ENCODE assay signal across 26 cellular contexts in genomic region chr16:86446279-86446678, GRCh38.
"Had no signal": no experiment of that assay in that cellular context is flagged by ENCODE, and none has a peak within 500 bp of the region (broad histone marks: within the 10 kb centered on the region; RNA-seq: fewer than 3 reads in every experiment).

No MANE protein-coding gene starts in this region.

- H3K27me3 ChIP-seq: testis, thyroid gland, transverse colon, upper lobe of left lung, uterus, vagina had no signal

- H3K9me3 ChIP-seq: suprapubic skin, testis, thoracic aorta, thyroid gland, transverse colon, upper lobe of right lung, uterus, vagina had no signal

- H3K36me3 ChIP-seq: stomach, suprapubic skin, thoracic aorta, thyroid gland, tibial artery, tibial nerve, transverse colon, upper lobe of left lung, upper lobe of right lung, uterus, vagina had no signal

- ATAC-seq: stimulated activated effector memory CD8-positive, alpha-beta T cell treated with anti-CD3 and anti-CD28 coated beads, Interleukin-12 subunit alpha, Interleukin-12 subunit beta, amount 100 ng/mL, for 72 hours; stimulated activated memory B cell treated with anti-CD40 and anti-IgM and Interleukin-4, amounts not matched to agents 10 μg/mL and 1 μg/mL and 100 μg/mL, for 72 hours; stimulated activated naive B cell treated with anti-CD40 and anti-IgM and Interleukin-4, amounts not matched to agents 10 μg/mL and 1 μg/mL and 100 μg/mL, for 72 hours; stimulated activated naive CD8-positive, alpha-beta T cell treated with anti-CD3 and anti-CD28 coated beads, Interleukin-15, amount 100 ng/mL, for 72 hours; stimulated activated naive CD8-positive, alpha-beta T cell treated with anti-CD3 and anti-CD28 coated beads, Interleukin-15, Interleukin-2, amounts not matched to agents 100 U/mL and 50 U/mL, for 24 hours; upper lobe of right lung had no signal

- H3K4me3 ChIP-seq: stomach, suprapubic skin, testis, thoracic aorta, thyroid gland, tibial artery, tibial nerve, transverse colon, upper lobe of left lung, upper lobe of right lung, uterus, vagina had no signal

- DNase-seq: stimulated activated CD4-positive, alpha-beta T cell treated with anti-CD3 and anti-CD28 coated beads, Interleukin-2, amount 100 ng/mL, for 48 hours; stimulated activated CD4-positive, alpha-beta T cell treated with anti-CD3 and anti-CD28 coated beads, Interleukin-4, amount 100 ng/mL, for 1 hour; stimulated activated CD4-positive, alpha-beta T cell treated with anti-CD3 and anti-CD28 coated beads, Interleukin-4, amount 100 ng/mL, for 24 hours; stimulated activated CD4-positive, alpha-beta T cell treated with anti-CD3 and anti-CD28 coated beads, Interleukin-4, amount 100 ng/mL, for 4 hours; stimulated activated CD8-positive, alpha-beta memory T cell treated with anti-CD3 and anti-CD28 coated beads, Interleukin-4, amount 100 ng/mL, for 48 hours; stimulated activated naive B cell treated with anti-CD40 and anti-IgM and Interleukin-4, amounts not matched to agents 10 μg/mL and 1 μg/mL and 100 μg/mL, for 72 hours; stimulated activated naive CD4-positive, alpha-beta T cell; stimulated activated naive CD4-positive, alpha-beta T cell treated with Interleukin-2 at 50 U/mL for 16 hours; stimulated activated naive CD8-positive, alpha-beta T cell treated with anti-CD3 and anti-CD28 coated beads, Interleukin-15, amount 100 ng/mL, for 72 hours; stimulated activated naive CD8-positive, alpha-beta T cell treated with anti-CD3 and anti-CD28 coated beads, Interleukin-15, Interleukin-2, amounts not matched to agents 100 U/mL and 50 U/mL, for 24 hours; stomach; substantia nigra; testis; thyroid gland; tibial artery; transverse colon; upper lobe of left lung; upper lobe of right lung; uterus had no signal

- FAIRE-seq: urothelium cell line had no signal

- H3K27ac ChIP-seq: suprapubic skin, testis, thoracic aorta, thyroid gland, tibial artery, tibial nerve, transverse colon, upper lobe of left lung, upper lobe of right lung, uterus, vagina had no signal

- H3K4me1 ChIP-seq: testis, thyroid gland, tibial artery, upper lobe of right lung, uterus had no signal
